ENCODE assay signal across 1 cellular context in the genomic region with DNA sequence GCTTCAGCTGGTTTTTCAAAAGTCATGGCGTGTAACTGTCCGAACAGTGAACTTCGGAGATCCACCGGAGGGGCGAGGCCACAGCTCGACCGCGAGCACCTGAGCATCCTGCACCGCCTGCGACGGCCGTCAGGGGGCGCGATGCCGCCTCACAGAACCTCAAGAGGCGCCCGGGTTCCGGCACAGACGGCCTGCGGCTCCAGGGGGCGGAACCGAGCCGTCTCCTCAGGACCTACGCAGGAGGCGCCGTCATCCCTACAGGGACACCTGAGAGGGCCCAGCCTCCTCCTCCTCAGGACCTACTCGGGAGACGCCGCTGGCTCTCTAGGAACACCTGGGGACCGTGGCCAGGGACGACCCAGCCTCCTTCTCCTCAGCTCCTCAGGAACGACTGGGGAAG.
A peak's percentile ranks its signal among the peaks of the same experiment; 100 is the strongest.
TF ChIP-seq lines count a peak whose summit lies in the region.
"Not testable (repeated sequence)": the region's sequence is repeated elsewhere in the genome, so short reads cannot be mapped to it uniquely, and the experiment has no call there.

No MANE protein-coding gene starts in this region.

TF ChIP-seq in K562, 482 proteins besides CTCF, POLR2A, EP300 and RAD21:
- TF ChIP-seq, protein P1, sequence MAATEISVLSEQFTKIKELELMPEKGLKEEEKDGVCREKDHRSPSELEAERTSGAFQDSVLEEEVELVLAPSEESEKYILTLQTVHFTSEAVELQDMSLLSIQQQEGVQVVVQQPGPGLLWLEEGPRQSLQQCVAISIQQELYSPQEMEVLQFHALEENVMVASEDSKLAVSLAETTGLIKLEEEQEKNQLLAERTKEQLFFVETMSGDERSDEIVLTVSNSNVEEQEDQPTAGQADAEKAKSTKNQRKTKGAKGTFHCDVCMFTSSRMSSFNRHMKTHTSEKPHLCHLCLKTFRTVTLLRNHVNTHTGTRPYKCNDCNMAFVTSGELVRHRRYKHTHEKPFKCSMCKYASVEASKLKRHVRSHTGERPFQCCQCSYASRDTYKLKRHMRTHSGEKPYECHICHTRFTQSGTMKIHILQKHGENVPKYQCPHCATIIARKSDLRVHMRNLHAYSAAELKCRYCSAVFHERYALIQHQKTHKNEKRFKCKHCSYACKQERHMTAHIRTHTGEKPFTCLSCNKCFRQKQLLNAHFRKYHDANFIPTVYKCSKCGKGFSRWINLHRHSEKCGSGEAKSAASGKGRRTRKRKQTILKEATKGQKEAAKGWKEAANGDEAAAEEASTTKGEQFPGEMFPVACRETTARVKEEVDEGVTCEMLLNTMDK (IDR thresholded peaks at IDR 0.05; ENCODE audit: borderline replicate concordance, insufficient read depth, low read depth, low read length, poor library complexity, severe bottlenecking), result peak; percentile 14
- TF ChIP-seq CTBP1 (IDR thresholded peaks at IDR 0.05; ENCODE audit: borderline replicate concordance), result peak; percentile 62; the same call in 1 of the 2 replicates
- peak in 1 of 2 experiments; percentile 28; a peak in 1 of 4 replicates for TF ChIP-seq NRF1 (conservative IDR thresholded peaks at IDR 0.05 in 1 of 2, IDR thresholded peaks at IDR 0.05 in 1 of 2)
- TF ChIP-seq POLR2G (IDR thresholded peaks at IDR 0.05; ENCODE audit: low read depth, low read length), result peak; percentile 38; the same call in 1 of the 2 replicates
- TF ChIP-seq CREM (IDR thresholded peaks at IDR 0.05; ENCODE audit: low read depth), result peak; percentile 71; the same call in 1 of the 2 replicates
- TF ChIP-seq CREB1 (IDR thresholded peaks at IDR 0.05), result peak; percentile 53; the same call in 1 of the 2 replicates
- not testable (repeated sequence) for TF ChIP-seq CREB1, ATF1 (CRISPR knock-in tag; IDR thresholded peaks at IDR 0.05)
- 0 out of 2 replicates have a peak, but pooled peaks have one; percentile 21 for TF ChIP-seq ATF1 (tag; IDR thresholded peaks at IDR 0.05)
- peak; percentile 12; the same call in 1 of the 2 replicates for TF ChIP-seq ADNP (tag; IDR thresholded peaks at IDR 0.05)
- peak; percentile 47; the same call in 1 of the 2 replicates for TF ChIP-seq CXXC5 (CRISPR knock-in tag; IDR thresholded peaks at IDR 0.05)
